Comparison of ENCODE assay signal across 9 cellular contexts in the genomic region with DNA sequence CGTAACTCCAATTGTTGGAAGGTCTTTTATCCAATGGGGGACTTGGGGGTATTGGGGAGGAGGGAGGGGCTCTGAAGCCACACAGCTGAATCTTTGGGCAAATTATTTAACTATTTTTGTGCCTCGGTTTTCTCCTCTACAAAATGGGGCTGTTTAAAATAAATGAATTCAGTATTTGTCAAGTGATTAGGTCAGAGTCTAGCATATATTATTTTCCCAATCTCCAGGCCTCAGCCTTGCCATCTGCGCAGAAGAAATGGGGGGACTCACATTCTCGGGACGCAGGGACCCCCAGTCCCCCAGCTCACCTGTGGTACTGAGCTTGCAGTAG. TPM values are rescaled to one million over a fixed set of nuclear protein-coding genes. Genes with fewer than 3 reads are reported as not detected.
DNase-seq lines count a peak whose midpoint lies in the region; ATAC-seq, FAIRE-seq and TF ChIP-seq lines count a peak whose summit lies in the region.
"Had no signal": no experiment of that assay in that cellular context is flagged by ENCODE, and none has a peak within 500 bp of the region (broad histone marks: within the 10 kb centered on the region; RNA-seq: fewer than 3 reads in every experiment).

No MANE protein-coding gene starts in this region.

- H3K9me3 Mint-ChIP-seq in Caco-2 (ENCODE audit: unreplicated experiment), result no peaks in the 10 kb centered on the region

- CTCF ChIA-PET in Caco-2 (lab: Charles Lee), result no interaction called here

- POLR2A ChIA-PET in Caco-2 (lab: Charles Lee), result no interaction called here

- H3K27me3 Mint-ChIP-seq in Caco-2 (ENCODE audit: insufficient read depth, unreplicated experiment), result no peaks in the 10 kb centered on the region

- TF ChIP-seq CTCF in Caco-2 (IDR thresholded peaks at IDR 0.05; ENCODE audit: insufficient read depth in 1 of 2, low read depth in 1 of 2, low read length in 1 of 2, severe bottlenecking in 1 of 2, unreplicated experiment in 1 of 2), result no peak
- no peak for TF ChIP-seq CTCF in RWPE2 (IDR thresholded peaks at IDR 0.05; ENCODE audit: poor library complexity, severe bottlenecking)
- TF ChIP-seq CTCF in pancreas (IDR thresholded peaks at IDR 0.05), result no peak
- TF ChIP-seq CTCF in mucosa of descending colon (IDR thresholded peaks at IDR 0.05), result no peak

- no TSS peak for BruUV-seq in Caco-2 (replicated peaks; lab: Mats Ljungman, UMichigan)

- H3K4me1 ChIP-seq in Caco-2 (peaks cover 2% of the 10 kb centered on the region), RWPE2 (ENCODE audit: insufficient read depth, poor library complexity, severe bottlenecking) (peaks cover 20% of the 10 kb centered on the region), esophagus (ENCODE audit: control insufficient read depth in 2 of 2, insufficient read depth in 2 of 2, low read length in 1 of 2) (peaks cover 4 to 19% of the 10 kb centered on the region in 2 donors), pancreas (peaks cover 23 to 56% (median 35%) of the 10 kb centered on the region in 3 donors), mucosa of descending colon (ENCODE audit: low read depth) (peaks cover 20% of the 10 kb centered on the region)

- H3K27me3 ChIP-seq in Caco-2 (replicated peaks; ENCODE audit: control insufficient read depth, insufficient read depth, low read length), result no peaks in the 10 kb centered on the region
- H3K27me3 ChIP-seq in RWPE2 (ENCODE audit: insufficient read depth, poor library complexity, severe bottlenecking), result no peaks in the 10 kb centered on the region
- no peaks in the 10 kb centered on the region for H3K27me3 ChIP-seq in esophagus (ENCODE audit: control insufficient read depth in 1 of 2, insufficient read depth in 2 of 2, low read length in 2 of 2)
- H3K27me3 ChIP-seq in pancreas, result no peaks in the 10 kb centered on the region

- DNase-seq in Caco-2 (no peak), RWPE2 (ENCODE audit: low spot score) (no peak), pancreas (no peak), mucosa of descending colon (no peak), SIG-M5 treated with dmso at 0.1 percent for 504 hours (lab: John Stamatoyannopoulos, UW; ENCODE audit: unreplicated experiment) (no peak)
- DNase-seq: NCI-H446 treated with DMSO at 0.1 percent for 48 hours had no signal

- intact Hi-C loops in Caco-2 (cut with micrococcal nuclease; ENCODE audit: unreplicated experiment) (loop anchor here (10.0 kb wide), 1 partner anchor 106 kb away; no protein-coding TSS in a partner anchor), pancreas (cut with DNase I) (no loop called here), mucosa of descending colon (cut with DNase I, micrococcal nuclease) (no loop called here)

- peaks cover 10% of the 10 kb centered on the region for H3K36me3 Mint-ChIP-seq in Caco-2 (ENCODE audit: insufficient read depth, unreplicated experiment)

- H3K27ac ChIP-seq in RWPE2 (ENCODE audit: poor library complexity, severe bottlenecking) (peak overlapping the region; percentile 91), esophagus (ENCODE audit: low read depth in 2 of 2, low read length in 1 of 2) (peak overlapping the region; percentile 93 to 96), pancreas (peak overlapping the region; percentile 82 to 94 (median 88))

- no peak for FAIRE-seq in pancreas (lab: Jason Lieb, UNC)

- no peaks in the 10 kb centered on the region for H3K9me3 ChIP-seq in Caco-2
- no peaks in the 10 kb centered on the region for H3K9me3 ChIP-seq in RWPE2 (ENCODE audit: severe bottlenecking)
- H3K9me3 ChIP-seq in esophagus (ENCODE audit: control insufficient read depth in 2 of 2, insufficient read depth in 1 of 2, low read depth in 1 of 2, low read length in 1 of 2), result no peaks in the 10 kb centered on the region
- no peaks in the 10 kb centered on the region for H3K9me3 ChIP-seq in pancreas
- no peaks in the 10 kb centered on the region for H3K9me3 ChIP-seq in mucosa of descending colon

- H3K36me3 ChIP-seq in Caco-2 (ENCODE audit: control insufficient read depth, insufficient read depth, low read length) (no peaks in the 10 kb centered on the region), RWPE2 (ENCODE audit: low read depth) (peaks cover 46% of the 10 kb centered on the region), esophagus (ENCODE audit: control insufficient read depth in 2 of 2, insufficient read depth in 2 of 2, low read length in 1 of 2) (peaks cover 6 to 21% of the 10 kb centered on the region in 2 donors), pancreas (peaks cover 0 to 11% (median 0%) of the 10 kb centered on the region in 3 donors), mucosa of descending colon (ENCODE audit: low read depth) (no peaks in the 10 kb centered on the region)

- H3K4me3 Mint-ChIP-seq in Caco-2 (ENCODE audit: unreplicated experiment), result peak overlapping the region; percentile 61

- H3K27ac Mint-ChIP-seq in Caco-2 (ENCODE audit: unreplicated experiment), result peak overlapping the region; percentile 55

- no peak for ATAC-seq in RWPE2 (ENCODE audit: low read depth)
- no peak for ATAC-seq in pancreas
- no peak for ATAC-seq in GM21528 (IDR thresholded peaks at IDR 0.05; ENCODE audit: low FRiP score, unreplicated experiment)
- no peak for ATAC-seq in mucosa of descending colon
- ATAC-seq in HG02852 (IDR thresholded peaks at IDR 0.05; ENCODE audit: unreplicated experiment), result no peak

- H3K4me1 Mint-ChIP-seq in Caco-2 (ENCODE audit: low read depth, unreplicated experiment), result peaks cover 6% of the 10 kb centered on the region

- H3K4me3 ChIP-seq in Caco-2 (ENCODE audit: low read depth, low read length) (peak overlapping the region; percentile 76), RWPE2 (ENCODE audit: severe bottlenecking) (peak overlapping the region; percentile 88), esophagus (ENCODE audit: low read depth in 1 of 2, low read length in 2 of 2) (peak overlapping the region; percentile 90 to 96), pancreas (peak overlapping the region; percentile 68 to 89 (median 83)), mucosa of descending colon (no peak overlapping the region)

- 29 to 30% methylated on average over 5 of the region's 5 CpGs for WGBS in esophagus, 2 donors
- 19 to 21% methylated on average over 5 of the region's 5 CpGs for WGBS in pancreas, 2 donors

RNA-seq across cellular contexts. Expression of a gene that starts 1.5 kb away (rescaled TPM):
- total RNA-seq in Caco-2 (2022) (132 and 144 TPM in 2 replicates), pancreas (100 to 1,000 TPM; 165 to 250 (median 204) TPM), mucosa of descending colon (100 to 1,000 TPM; 427 to 664 (median 556) TPM)
- polyA plus RNA-seq in esophagus (100 to 1,000 TPM; 356 to 578 TPM), pancreas (100 to 1,000 TPM; 539 to 573 TPM)

RNA-seq across cellular contexts. Expression of a gene that starts 31.7 kb away (rescaled TPM):
- total RNA-seq in Caco-2 (2022) (29.2 and 31.3 TPM in 2 replicates), pancreas (10 to 100 TPM; 16.4 to 38.0 (median 21.8) TPM), mucosa of descending colon (10 to 100 TPM; 40.0 to 66.5 (median 63.5) TPM)
- polyA plus RNA-seq in esophagus (10 to 100 TPM; 10.1 to 16.0 TPM), pancreas (10 to 100 TPM; 72.6 to 81.9 TPM)

RNA-seq across cellular contexts. Expression of a gene that starts 33.3 kb away (rescaled TPM):
- total RNA-seq in Caco-2 (2022) (50.0 and 50.7 TPM in 2 replicates), pancreas (10 to 100 TPM; 17.4 to 28.0 (median 23.6) TPM), mucosa of descending colon (100 to 1,000 TPM; 182 to 349 (median 234) TPM)
- polyA plus RNA-seq in esophagus (10 to 100 TPM; 18.5 to 20.0 TPM), pancreas (10 to 100 TPM; 25.6 to 28.4 TPM)
